10 cellular contexts compared by ENCODE assay signal in genomic region chr7:32501522-32501921, GRCh38. TPM values are rescaled to one million over a fixed set of nuclear protein-coding genes. Genes with fewer than 3 reads are reported as not detected.
DNase-seq lines count a peak whose midpoint lies in the region; ATAC-seq and TF ChIP-seq lines count a peak whose summit lies in the region.
"Had no signal": no experiment of that assay in that cellular context is flagged by ENCODE, and none has a peak within 500 bp of the region (broad histone marks: within the 10 kb centered on the region; RNA-seq: fewer than 3 reads in every experiment).

No MANE protein-coding gene starts in this region.

- no peak overlapping the region for H3K27ac ChIP-seq in CD4-positive, alpha-beta T cell (ENCODE audit: low read depth, low read length)
- H3K27ac ChIP-seq in caudate nucleus (ENCODE audit: low read depth, low read length) (peak overlapping the region; percentile 26), stomach (peak overlapping the region in 2 of 5 donors; percentile 45 to 53)

- H3K27me3 ChIP-seq in CD4-positive, alpha-beta T cell (ENCODE audit: control insufficient read depth, insufficient read depth, low read length), result no peaks in the 10 kb centered on the region
- no peaks in the 10 kb centered on the region for H3K27me3 ChIP-seq in stomach

- H3K36me3 ChIP-seq in stomach, result no peaks in the 10 kb centered on the region

- TF ChIP-seq POLR2A in stomach (IDR thresholded peaks at IDR 0.05), result no peak

- no peak for TF ChIP-seq CTCF in CD4-positive, alpha-beta T cell (IDR thresholded peaks at IDR 0.05)
- no peak for TF ChIP-seq CTCF in stomach (IDR thresholded peaks at IDR 0.05)

- no peak overlapping the region for H3K4me3 Mint-ChIP-seq in CD4-positive, alpha-beta T cell
- peak overlapping the region in 9 of 10 donors; percentile 2 to 68 (median 48) for H3K4me3 Mint-ChIP-seq in naive thymus-derived CD8-positive, alpha-beta T cell

- H3K27ac Mint-ChIP-seq in CD4-positive, alpha-beta T cell, result peak overlapping the region; percentile 19
- H3K27ac Mint-ChIP-seq in naive thymus-derived CD8-positive, alpha-beta T cell, result peak overlapping the region in 5 of 10 donors; percentile 17 to 66 (median 59)

- intact Hi-C loops in CD4-positive, alpha-beta T cell (cut with DNase I, micrococcal nuclease), result no loop called here
- intact Hi-C loops in stomach (cut with DNase I; ENCODE audit: low total_unique reads), result no loop called here

- no peak for DNase-seq in CD4-positive, alpha-beta T cell
- DNase-seq in M059J (ENCODE audit: low read depth) (peak; percentile 63), caudate nucleus (lab: John Stamatoyannopoulos, UW) (no peak), SHP77 (lab: John Stamatoyannopoulos, UW) (no peak), stomach (no peak), SK-N-DZ (ENCODE audit: low spot score) (no peak)
- DNase-seq in naive thymus-derived CD8-positive, alpha-beta T cell, result no peak
- no peak for DNase-seq in stimulated activated CD4-positive, alpha-beta T cell treated with anti-CD3 and anti-CD28 coated beads, Interleukin-4, amount 100 ng/mL, for 4 hours
- DNase-seq: midbrain, NCI-H1048 had no signal

- peaks cover 7 to 47% (median 35%) of the 10 kb centered on the region in 4 donors for H3K4me1 ChIP-seq in stomach

- CTCF ChIA-PET in CD4-positive, alpha-beta T cell (lab: Charles Lee), result no interaction called here

- 41 to 89% (median 79%) methylated on average over 1 of the region's 1 CpG for WGBS in stomach, 5 donors

- ATAC-seq in CD4-positive, alpha-beta T cell (ENCODE audit: poor library complexity), result no peak
- no peak for ATAC-seq in naive thymus-derived CD8-positive, alpha-beta T cell

- TF ChIP-seq EP300 in stomach (IDR thresholded peaks at IDR 0.05), result no peak

- peaks cover 59% of the 10 kb centered on the region for H3K4me1 Mint-ChIP-seq in CD4-positive, alpha-beta T cell (ENCODE audit: low read depth)
- H3K4me1 Mint-ChIP-seq in naive thymus-derived CD8-positive, alpha-beta T cell, result peaks cover 18 to 76% (median 57%) of the 10 kb centered on the region in 4 donors

- H3K4me3 ChIP-seq in stomach, result no peak overlapping the region

- no peaks in the 10 kb centered on the region for H3K27me3 Mint-ChIP-seq in CD4-positive, alpha-beta T cell
- no peaks in the 10 kb centered on the region for H3K27me3 Mint-ChIP-seq in naive thymus-derived CD8-positive, alpha-beta T cell

- POLR2A ChIA-PET in CD4-positive, alpha-beta T cell (lab: Charles Lee), result no interaction called here
- POLR2A ChIA-PET in naive thymus-derived CD8-positive, alpha-beta T cell (lab: Charles Lee), result interaction anchor here (0.8 kb wide), 1 partner anchor 14 kb away, joined by 3 read pairs; no protein-coding TSS in a partner anchor

- no peaks in the 10 kb centered on the region for H3K9me3 Mint-ChIP-seq in CD4-positive, alpha-beta T cell
- H3K9me3 Mint-ChIP-seq in naive thymus-derived CD8-positive, alpha-beta T cell, result no peaks in the 10 kb centered on the region

- H3K9me3 ChIP-seq in CD4-positive, alpha-beta T cell (ENCODE audit: control insufficient read depth, low read length), result no peaks in the 10 kb centered on the region
- H3K9me3 ChIP-seq in stomach, result no peaks in the 10 kb centered on the region

- H3K36me3 Mint-ChIP-seq in CD4-positive, alpha-beta T cell (ENCODE audit: low read depth), result peaks cover 32% of the 10 kb centered on the region
- H3K36me3 Mint-ChIP-seq in naive thymus-derived CD8-positive, alpha-beta T cell, result peaks cover 0 to 24% (median 10%) of the 10 kb centered on the region in 3 donors

RNA-seq across cellular contexts. Expression of gene AVL9, which starts 6.2 kb away (rescaled TPM):
- total RNA-seq in CD4-positive, alpha-beta T cell, result 10 to 100 TPM; 23.3 to 25.4 TPM
- total RNA-seq in M059J (2014; rRNA removed; shearing (Covaris generic)), result 37.6 and 50.6 TPM in 2 replicates
- 10 to 100 TPM; 44.5 to 45.3 TPM for total RNA-seq in naive thymus-derived CD8-positive, alpha-beta T cell
- polyA plus RNA-seq in naive thymus-derived CD8-positive, alpha-beta T cell, result 10 to 100 TPM; 10.4 to 13.4 (median 12.5) TPM
- 100 to 1,000 TPM in 1 of 5 donors, 10 to 100 TPM in 4; 19.6 to 197 (median 55.8) TPM for total RNA-seq in stomach
- 1 to 10 TPM; 7.2 to 8.1 (median 7.7) TPM for polyA plus RNA-seq in stomach
- polyA plus RNA-seq in SK-N-DZ (2014; cell fraction: cytosol; rRNA removed), result 18.9 and 19.6 TPM in 2 replicates
- 17.6 and 31.7 TPM in 2 replicates for polyA plus RNA-seq in SK-N-DZ (2014; cell fraction: nucleus; rRNA removed)

RNA-seq across cellular contexts. Expression of gene LSM5, which starts 11.3 kb away (rescaled TPM):
- 10 to 100 TPM; 28.2 to 28.7 TPM for total RNA-seq in CD4-positive, alpha-beta T cell
- 41.1 and 65.5 TPM in 2 replicates for total RNA-seq in M059J (2014; rRNA removed; shearing (Covaris generic))
- 10 to 100 TPM; 45.9 to 56.9 TPM for total RNA-seq in naive thymus-derived CD8-positive, alpha-beta T cell
- polyA plus RNA-seq in naive thymus-derived CD8-positive, alpha-beta T cell, result 100 to 1,000 TPM; 141 to 179 (median 174) TPM
- total RNA-seq in stomach, result 10 to 100 TPM in 3 of 5 donors, 1 to 10 TPM in 2; 2.9 to 45.3 (median 14.3) TPM
- polyA plus RNA-seq in stomach, result 100 to 1,000 TPM in 1 of 3 donors, 10 to 100 TPM in 2; 60.8 to 109 (median 89.6) TPM
- polyA plus RNA-seq in SK-N-DZ (2014; cell fraction: cytosol; rRNA removed), result 182 and 390 TPM in 2 replicates
- 139 and 172 TPM in 2 replicates for polyA plus RNA-seq in SK-N-DZ (2014; cell fraction: nucleus; rRNA removed)
